In genomic region chr14:49692895-49693737, GRCh38 we compare ENCODE assay signal across 1 cellular context.
TF ChIP-seq lines count a peak whose summit lies in the region.

KLHDC1 (plus strand) TSS chr14:49693120; CDS start chr14:49693195, 75 bp downstream.

TF ChIP-seq in K562, 482 proteins besides CTCF, POLR2A, EP300 and RAD21 (continued from another document and continues in another):
- TF ChIP-seq SAP30 (IDR thresholded peaks at IDR 0.05; ENCODE audit: borderline replicate concordance, insufficient read depth, low read depth, low read length, poor library complexity, severe bottlenecking) (peak; percentile 48), FOSL1 (tag; conservative IDR thresholded peaks at IDR 0.05) (no peak), POLR2AphosphoS2 (IDR thresholded peaks at IDR 0.05; ENCODE audit: low read length) (no peak), RFX5 (IDR thresholded peaks at IDR 0.05; ENCODE audit: low read depth, low read length) (no peak), MEIS2 (IDR thresholded peaks at IDR 0.05; ENCODE audit: partially characterized antibody) (no peak), RCOR1 (IDR thresholded peaks at IDR 0.05; ENCODE audit: borderline replicate concordance in 1 of 2, low read depth in 2 of 2, low read length in 2 of 2) (0 out of 4 replicates have a peak, but pooled peaks of 1 of the 2 experiments have one; percentile 25), ZMIZ1 (IDR thresholded peaks at IDR 0.05; ENCODE audit: low read depth in 2 of 2, low read length in 2 of 2) (no peak), PRPF4 (IDR thresholded peaks at IDR 0.05; ENCODE audit: insufficient read depth, low read depth, low read length, poor library complexity, severe bottlenecking) (no peak), TFAM (CRISPR knock-in tag; conservative IDR thresholded peaks at IDR 0.05) (no peak), FIP1L1 (IDR thresholded peaks at IDR 0.05; ENCODE audit: low read depth, low read length, poor library complexity, severe bottlenecking) (peak; percentile 74), RFX1 (IDR thresholded peaks at IDR 0.05) (no peak), E2F4 (CRISPR knock-in tag; IDR thresholded peaks at IDR 0.05; ENCODE audit: low read depth) (no peak), SOX6 (IDR thresholded peaks at IDR 0.05) (no peak), NCOA6 (IDR thresholded peaks at IDR 0.05) (no peak; the same call in 1 of the 2 replicates), FOXJ3 (CRISPR knock-in tag; IDR thresholded peaks at IDR 0.05) (no peak), THRA (IDR thresholded peaks at IDR 0.05) (no peak), RBBP5 (IDR thresholded peaks at IDR 0.05; ENCODE audit: borderline replicate concordance, insufficient read depth, low read length, poor library complexity, severe bottlenecking) (peak; percentile 83), MBD1 (CRISPR knock-in tag; IDR thresholded peaks at IDR 0.05) (no peak), PML (IDR thresholded peaks at IDR 0.05; ENCODE audit: low read length) (no peak), ZNF12 (CRISPR knock-in tag; IDR thresholded peaks at IDR 0.05) (no peak), ZNF146 (CRISPR knock-in tag; IDR thresholded peaks at IDR 0.05; ENCODE audit: unreplicated experiment) (no peak), SRSF1 (IDR thresholded peaks at IDR 0.05; ENCODE audit: low read depth, low read length) (no peak), RAD51 (IDR thresholded peaks at IDR 0.05; ENCODE audit: borderline replicate concordance, low read depth) (no peak), HMGXB4 (CRISPR knock-in tag; IDR thresholded peaks at IDR 0.05) (no peak), ZNF253 (CRISPR knock-in tag; conservative IDR thresholded peaks at IDR 0.05) (no peak), POU5F1 (IDR thresholded peaks at IDR 0.05; ENCODE audit: borderline replicate concordance, low read depth, low read length, partially characterized antibody) (no peak), L3MBTL2 (IDR thresholded peaks at IDR 0.05) (peak; percentile 71), HNRNPLL (IDR thresholded peaks at IDR 0.05; ENCODE audit: low read depth, low read length, poor library complexity, severe bottlenecking) (peak; percentile 87), BRD9 (IDR thresholded peaks at IDR 0.05; ENCODE audit: low read depth, partially characterized antibody) (no peak), MAX (CRISPR knock-in tag; IDR thresholded peaks at IDR 0.05) (no peak), RBM25 (IDR thresholded peaks at IDR 0.05; ENCODE audit: low read depth, low read length, severe bottlenecking) (no peak), NFIC (IDR thresholded peaks at IDR 0.05) (peak; percentile 37; the same call in 1 of the 2 replicates), ZNF175 (CRISPR knock-in tag; IDR thresholded peaks at IDR 0.05; ENCODE audit: low read depth) (no peak), ZNF449 (CRISPR knock-in tag; IDR thresholded peaks at IDR 0.05) (no peak), SNRNP70 (optimal IDR thresholded peaks at IDR 0.05; ENCODE audit: low read depth, low read length) (no peak), ZC3H4 (CRISPR knock-in tag; IDR thresholded peaks at IDR 0.05; ENCODE audit: borderline replicate concordance) (no peak), ARHGAP35 (IDR thresholded peaks at IDR 0.05; ENCODE audit: partially characterized antibody) (no peak), RFX7 (CRISPR knock-in tag; IDR thresholded peaks at IDR 0.05) (no peak), SETDB1 (IDR thresholded peaks at IDR 0.05; ENCODE audit: low read length) (no peak), ETV5 (CRISPR knock-in tag; IDR thresholded peaks at IDR 0.05; ENCODE audit: low read depth) (no peak), NFIX (CRISPR knock-in tag; IDR thresholded peaks at IDR 0.05; ENCODE audit: low read depth) (no peak), BRCA1 (IDR thresholded peaks at IDR 0.05) (no peak), BRCA1 (CRISPR knock-in tag; IDR thresholded peaks at IDR 0.05) (no peak), SRSF7 (optimal IDR thresholded peaks at IDR 0.05; ENCODE audit: low read depth, low read length) (no peak), KDM4B (IDR thresholded peaks at IDR 0.05; ENCODE audit: borderline replicate concordance in 2 of 2, low read depth in 1 of 2) (no peak), E2F3 (CRISPR knock-in tag; IDR thresholded peaks at IDR 0.05) (no peak), NUFIP1 (IDR thresholded peaks at IDR 0.05; ENCODE audit: partially characterized antibody) (no peak), ZNF384 (IDR thresholded peaks at IDR 0.05; ENCODE audit: low read depth, low read length) (peak; percentile 51), ZNF224 (CRISPR knock-in tag; IDR thresholded peaks at IDR 0.05) (no peak), KAT8 (IDR thresholded peaks at IDR 0.05; ENCODE audit: low read depth) (no peak), ADNP (tag; IDR thresholded peaks at IDR 0.05) (no peak), ARID3A (IDR thresholded peaks at IDR 0.05; ENCODE audit: borderline replicate concordance, low read depth, low read length) (no peak), VEZF1 (CRISPR knock-in tag; IDR thresholded peaks at IDR 0.05) (peak; percentile 68), CEBPB (tag; IDR thresholded peaks at IDR 0.05) (no peak), ATF4 (CRISPR knock-in tag; IDR thresholded peaks at IDR 0.05) (no peak), EGR1 (conservative IDR thresholded peaks at IDR 0.05) (no peak), ZNF780A (CRISPR knock-in tag; IDR thresholded peaks at IDR 0.05) (no peak), ZNF124 (CRISPR knock-in tag; IDR thresholded peaks at IDR 0.05) (no peak), NR4A1 (CRISPR knock-in tag; IDR thresholded peaks at IDR 0.05) (no peak), NR4A1 (tag; IDR thresholded peaks at IDR 0.05) (no peak), GATA2 (CRISPR knock-in tag; IDR thresholded peaks at IDR 0.05) (no peak), ZNF436 (CRISPR knock-in tag; IDR thresholded peaks at IDR 0.05) (no peak), TAF9B (IDR thresholded peaks at IDR 0.05; ENCODE audit: partially characterized antibody) (no peak)
